In genomic region chr1:173570370-173571030, GRCh38 we compare ENCODE assay signal across 12 cellular contexts. TPM values are rescaled to one million over a fixed set of nuclear protein-coding genes. Genes with fewer than 3 reads are reported as not detected.
DNase-seq lines count a peak whose midpoint lies in the region; ATAC-seq and TF ChIP-seq lines count a peak whose summit lies in the region.
"Had no signal": no experiment of that assay in that cellular context is flagged by ENCODE, and none has a peak within 500 bp of the region (broad histone marks: within the 10 kb centered on the region; RNA-seq: fewer than 3 reads in every experiment).

No MANE protein-coding gene starts in this region.

- H3K9me3 Mint-ChIP-seq in naive thymus-derived CD4-positive, alpha-beta T cell, result peaks cover 0 to 23% (median 8%) of the 10 kb centered on the region in 11 donors
- H3K9me3 Mint-ChIP-seq in Caco-2 (ENCODE audit: unreplicated experiment), result peaks cover 21% of the 10 kb centered on the region

- CTCF ChIA-PET in naive thymus-derived CD4-positive, alpha-beta T cell (lab: Charles Lee), result no interaction called here
- CTCF ChIA-PET in Caco-2 (lab: Charles Lee), result no interaction called here

- H3K36me3 Mint-ChIP-seq in naive thymus-derived CD4-positive, alpha-beta T cell, result peaks cover 0 to 6% (median 0%) of the 10 kb centered on the region in 5 donors
- no peaks in the 10 kb centered on the region for H3K36me3 Mint-ChIP-seq in Caco-2 (ENCODE audit: insufficient read depth, unreplicated experiment)

- H3K36me3 ChIP-seq in naive thymus-derived CD4-positive, alpha-beta T cell (ENCODE audit: control insufficient read depth in 2 of 3, insufficient read depth in 3 of 3, low read length in 3 of 3), result no peaks in the 10 kb centered on the region
- H3K36me3 ChIP-seq in BE2C (no peaks in the 10 kb centered on the region), Caco-2 (ENCODE audit: control insufficient read depth, insufficient read depth, low read length) (no peaks in the 10 kb centered on the region)
- H3K36me3 ChIP-seq: BLaER1 treated with 17β-estradiol and CSF1 and Interleukin-3, amounts not matched to agents 10 nM and 100 nM had no signal

- H3K9me3 ChIP-seq in naive thymus-derived CD4-positive, alpha-beta T cell (ENCODE audit: control insufficient read depth in 2 of 3, low read length in 3 of 3), result no peaks in the 10 kb centered on the region
- H3K9me3 ChIP-seq in BE2C, result no peaks in the 10 kb centered on the region
- H3K9me3 ChIP-seq in Caco-2, result no peaks in the 10 kb centered on the region; the same call in 1 of the 2 replicates

- DNase-seq in naive thymus-derived CD4-positive, alpha-beta T cell, result no peak
- DNase-seq in BE2C (no peak), T-helper 9 cell (no peak), midbrain (lab: John Stamatoyannopoulos, UW) (no peak), Caco-2 (no peak)
- DNase-seq: retina; stimulated activated CD4-positive, alpha-beta T cell treated with anti-CD3 and anti-CD28 coated beads, Interleukin-4, amount 100 ng/mL, for 4 hours had no signal

- H3K4me3 Mint-ChIP-seq in naive thymus-derived CD4-positive, alpha-beta T cell, result no peak overlapping the region
- no peak overlapping the region for H3K4me3 Mint-ChIP-seq in Caco-2 (ENCODE audit: unreplicated experiment)

- no peak overlapping the region for H3K27ac Mint-ChIP-seq in naive thymus-derived CD4-positive, alpha-beta T cell
- no peak overlapping the region for H3K27ac Mint-ChIP-seq in Caco-2 (ENCODE audit: unreplicated experiment)

- H3K27me3 Mint-ChIP-seq in naive thymus-derived CD4-positive, alpha-beta T cell, result peaks cover 0 to 25% (median 10%) of the 10 kb centered on the region in 5 donors
- H3K27me3 Mint-ChIP-seq in Caco-2 (ENCODE audit: insufficient read depth, unreplicated experiment), result peaks cover 5% of the 10 kb centered on the region

- no peak overlapping the region for H3K4me3 ChIP-seq in naive thymus-derived CD4-positive, alpha-beta T cell (ENCODE audit: low read length)
- H3K4me3 ChIP-seq in BE2C (ENCODE audit: low read depth, low read length) (no peak overlapping the region), Caco-2 (ENCODE audit: low read depth, low read length) (no peak overlapping the region)
- H3K4me3 ChIP-seq: BLaER1 treated with 17β-estradiol and CSF1 and Interleukin-3, amounts not matched to agents 10 nM and 100 nM had no signal

- BruUV-seq in Caco-2 (replicated peaks; lab: Mats Ljungman, UMichigan), result no TSS peak

- intact Hi-C loops in naive thymus-derived CD4-positive, alpha-beta T cell (cut with micrococcal nuclease), result no loop called here
- intact Hi-C loops in Caco-2 (cut with micrococcal nuclease; ENCODE audit: unreplicated experiment), result no loop called here

- H3K4me1 ChIP-seq in naive thymus-derived CD4-positive, alpha-beta T cell (ENCODE audit: control insufficient read depth in 2 of 2, insufficient read depth in 2 of 2, low read length in 2 of 2), result no peaks in the 10 kb centered on the region
- H3K4me1 ChIP-seq in BE2C (no peaks in the 10 kb centered on the region), Caco-2 (no peaks in the 10 kb centered on the region)
- H3K4me1 ChIP-seq: BLaER1 treated with 17β-estradiol and CSF1 and Interleukin-3, amounts not matched to agents 10 nM and 100 nM had no signal

- H3K27ac ChIP-seq in naive thymus-derived CD4-positive, alpha-beta T cell (ENCODE audit: low read depth, low read length), result no peak overlapping the region
- H3K27ac ChIP-seq: BLaER1 treated with 17β-estradiol and CSF1 and Interleukin-3, amounts not matched to agents 10 nM and 100 nM had no signal

- H3K27me3 ChIP-seq in naive thymus-derived CD4-positive, alpha-beta T cell (ENCODE audit: control insufficient read depth in 2 of 2, insufficient read depth in 2 of 2, low read length in 2 of 2), result no peaks in the 10 kb centered on the region
- H3K27me3 ChIP-seq in BE2C (no peaks in the 10 kb centered on the region), Caco-2 (replicated peaks; ENCODE audit: control insufficient read depth, insufficient read depth, low read length) (no peaks in the 10 kb centered on the region)
- H3K27me3 ChIP-seq: BLaER1 treated with 17β-estradiol and CSF1 and Interleukin-3, amounts not matched to agents 10 nM and 100 nM had no signal

- TF ChIP-seq CTCF in BE2C (IDR thresholded peaks at IDR 0.05; ENCODE audit: low read depth, low read length) (no peak), Caco-2 (IDR thresholded peaks at IDR 0.05; ENCODE audit: insufficient read depth in 1 of 2, low read depth in 1 of 2, low read length in 1 of 2, severe bottlenecking in 1 of 2, unreplicated experiment in 1 of 2) (no peak)

- POLR2A ChIA-PET in naive thymus-derived CD4-positive, alpha-beta T cell (lab: Charles Lee), result no interaction called here
- POLR2A ChIA-PET in Caco-2 (lab: Charles Lee), result no interaction called here

- peaks cover 0 to 6% (median 0%) of the 10 kb centered on the region in 7 donors for H3K4me1 Mint-ChIP-seq in naive thymus-derived CD4-positive, alpha-beta T cell
- no peaks in the 10 kb centered on the region for H3K4me1 Mint-ChIP-seq in Caco-2 (ENCODE audit: low read depth, unreplicated experiment)

- ATAC-seq in GM18868 (IDR thresholded peaks at IDR 0.05; ENCODE audit: unreplicated experiment), result peak; percentile 72
- ATAC-seq in GM21576 (IDR thresholded peaks at IDR 0.05; ENCODE audit: unreplicated experiment), result peak; percentile 49
- peak; percentile 63 for ATAC-seq in HG03135 (IDR thresholded peaks at IDR 0.05; ENCODE audit: unreplicated experiment)
- ATAC-seq in naive thymus-derived CD4-positive, alpha-beta T cell, result peak; percentile 16

RNA-seq across cellular contexts. Expression of gene SLC9C2, which starts 32.4 kb away (rescaled TPM):
- not detected for total RNA-seq in naive thymus-derived CD4-positive, alpha-beta T cell
- polyA plus RNA-seq in naive thymus-derived CD4-positive, alpha-beta T cell, result not detected
- polyA plus RNA-seq in BE2C (2012; ENCODE audit: insufficient read depth, insufficient read length, low read depth), result not detected
- not detected in 2 replicates for total RNA-seq in Caco-2 (2022)
- total RNA-seq: bronchial epithelial cell had no signal

Comparison
In these comparisons a context has a peak if more than half of its experiments do, and no peak if none do; other contexts are left out.
1. ATAC-seq: peak in every context shown above with its lines; median percentile 72 in GM18868; 63 in HG03135; 49 in GM21576; 16 in naive thymus-derived CD4-positive, alpha-beta T cell.